Comparison of ENCODE assay signal across 8 cellular contexts in the genomic region with DNA sequence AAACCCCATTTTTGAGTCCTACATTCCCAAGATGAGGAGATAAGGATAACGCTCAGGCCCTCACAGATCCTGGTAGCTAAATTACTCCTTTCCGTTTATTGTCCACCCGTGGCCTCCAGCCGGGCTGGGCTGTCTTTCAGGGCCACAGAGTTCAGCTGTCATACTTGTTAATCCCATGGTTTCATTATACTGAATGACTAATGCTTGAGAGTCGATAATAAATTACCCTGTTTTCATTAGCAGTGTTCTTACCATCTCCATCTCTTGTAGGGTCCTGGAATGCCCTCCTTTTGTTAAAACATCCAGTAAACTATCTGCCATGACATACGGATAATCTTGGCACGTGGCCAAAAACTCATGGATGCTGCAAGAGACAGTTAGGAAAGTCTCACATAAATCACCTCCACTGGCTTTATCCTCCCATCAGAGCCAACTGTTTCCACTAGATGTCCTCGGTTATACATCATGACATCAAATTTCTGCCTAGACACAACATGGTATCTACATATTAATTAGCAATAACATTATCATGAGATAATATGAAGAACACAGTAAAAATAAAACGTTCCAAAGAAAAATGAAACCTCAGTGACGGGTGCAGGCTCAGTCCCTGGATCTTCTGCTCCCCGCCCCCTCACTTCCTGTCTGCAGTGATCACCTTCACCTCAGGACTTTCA. TPM values are rescaled to one million over a fixed set of nuclear protein-coding genes. Genes with fewer than 3 reads are reported as not detected.
DNase-seq lines count a peak whose midpoint lies in the region; ATAC-seq and TF ChIP-seq lines count a peak whose summit lies in the region.

No MANE protein-coding gene starts in this region.

- H2AFZ ChIP-seq in PC-9 = no peak overlapping the region

- POLR2A ChIA-PET in PC-9 (lab: Charles Lee; ENCODE audit: unreplicated experiment) = no interaction called here

- BruUV-seq in PC-9 (replicated peaks; lab: Mats Ljungman, UMichigan) = no TSS peak

- TF ChIP-seq CTCF in PC-9 (conservative IDR thresholded peaks at IDR 0.05) (peak; percentile 59), sigmoid colon (IDR thresholded peaks at IDR 0.05) (no peak)

- no peaks in the 10 kb centered on the region for H3K79me2 ChIP-seq in PC-9 (ENCODE audit: low read depth)

- no peak overlapping the region for H3K4me3 Mint-ChIP-seq in effector memory CD8-positive, alpha-beta T cell

- H3K9me3 Mint-ChIP-seq in effector memory CD8-positive, alpha-beta T cell = no peaks in the 10 kb centered on the region

- H3K27me3 ChIP-seq in PC-9 (ENCODE audit: insufficient read depth, low read depth) (no peaks in the 10 kb centered on the region), sigmoid colon (no peaks in the 10 kb centered on the region), H7 (ENCODE audit: control insufficient read depth, insufficient read depth, low read length) (no peaks in the 10 kb centered on the region)

- no peak overlapping the region for H3K27ac ChIP-seq in PC-9
- H3K27ac ChIP-seq in sigmoid colon = peak overlapping the region in 3 of 4 donors; percentile 22 to 40 (median 33)

- H3K27ac Mint-ChIP-seq in effector memory CD8-positive, alpha-beta T cell = peak overlapping the region; percentile 30 to 59

- intact Hi-C loops in PC-9 (cut with micrococcal nuclease; ENCODE audit: unreplicated experiment) = loop anchor here (1.0 to 10.0 kb wide), 2 partner anchors 109 to 483 kb away; no protein-coding TSS in a partner anchor
- intact Hi-C loops in sigmoid colon (cut with DNase I) = no loop called here

- peak; percentile 59 for DNase-seq in activated effector memory CD4-positive, alpha-beta T cell treated with anti-CD3 and anti-CD28 coated beads, Interleukin-2, amount 50 U/mL, for 16 hours
- no peak for DNase-seq in activated effector memory CD4-positive, alpha-beta T cell treated with Interleukin-2 at 50 U/mL for 16 hours
- DNase-seq in PC-9 = peak in 1 of 2 experiments; percentile 42
- no peak for DNase-seq in effector memory CD8-positive, alpha-beta T cell
- peak; percentile 73 for DNase-seq in sigmoid colon
- DNase-seq in H7 = no peak
- DNase-seq in NOMO-1 treated with dmso at 0.1 percent for 144 hours (lab: John Stamatoyannopoulos, UW; ENCODE audit: unreplicated experiment) = no peak

- no peak for ATAC-seq in effector memory CD8-positive, alpha-beta T cell (replicated peaks)
- no peak for ATAC-seq in HG02678 (IDR thresholded peaks at IDR 0.05; ENCODE audit: unreplicated experiment)

- H3K36me3 Mint-ChIP-seq in effector memory CD8-positive, alpha-beta T cell (ENCODE audit: insufficient read depth) = peaks cover 50% of the 10 kb centered on the region

- no peak for TF ChIP-seq POLR2A in sigmoid colon (IDR thresholded peaks at IDR 0.05)

- no peaks in the 10 kb centered on the region for H3K4me1 ChIP-seq in PC-9 (replicated peaks; ENCODE audit: insufficient read depth)
- peaks cover 0 to 25% (median 7%) of the 10 kb centered on the region in 4 donors for H3K4me1 ChIP-seq in sigmoid colon

- H4K20me1 ChIP-seq in PC-9 (ENCODE audit: insufficient read depth) = peaks cover 4% of the 10 kb centered on the region; the same call in 1 of the 2 replicates

- 68% methylated on average over 11 of the region's 11 CpGs for WGBS in sigmoid colon, 2 donors

- H3F3A ChIP-seq in PC-9 (ENCODE audit: insufficient read depth, low read depth) = 0 out of 2 replicates have a peak, but pooled peaks cover 9% of the 10 kb centered on the region

- no peak overlapping the region for H3K4me2 ChIP-seq in PC-9

- H3K4me1 Mint-ChIP-seq in effector memory CD8-positive, alpha-beta T cell (ENCODE audit: low read depth in 2 of 2) = peaks cover 13 to 20% of the 10 kb centered on the region in 2 donors

- H3K27me3 Mint-ChIP-seq in effector memory CD8-positive, alpha-beta T cell = no peaks in the 10 kb centered on the region

- H3K4me3 ChIP-seq in PC-9 (no peak overlapping the region), sigmoid colon (no peak overlapping the region), H7 (ENCODE audit: insufficient read depth, low read depth, low read length) (no peak overlapping the region)

- TF ChIP-seq EP300 in sigmoid colon (IDR thresholded peaks at IDR 0.05) = no peak

- H3K36me3 ChIP-seq in PC-9 (ENCODE audit: low read depth) = peaks cover 18% of the 10 kb centered on the region
- H3K36me3 ChIP-seq in sigmoid colon = peaks cover 14 to 86% (median 30%) of the 10 kb centered on the region in 4 donors
- H3K36me3 ChIP-seq in H7 (replicated peaks; ENCODE audit: control insufficient read depth, insufficient read depth, low read length) = peaks cover 26% of the 10 kb centered on the region

- CTCF ChIA-PET in PC-9 (lab: Charles Lee) = no interaction called here

- no peaks in the 10 kb centered on the region for H3K9me3 ChIP-seq in PC-9 (ENCODE audit: insufficient read depth, low read depth)
- H3K9me3 ChIP-seq in sigmoid colon = no peaks in the 10 kb centered on the region

- H3K9me2 ChIP-seq in PC-9 (ENCODE audit: insufficient read depth) = no peaks in the 10 kb centered on the region

RNA-seq across cellular contexts. Expression of gene BRD7, which starts 45.3 kb away (rescaled TPM):
- 72.1 and 76.6 TPM in 2 replicates for total RNA-seq in PC-9 (2021)
- total RNA-seq in sigmoid colon = 10 to 100 TPM; 52.0 to 56.4 (median 53.7) TPM
- 10 to 100 TPM; 34.2 to 38.6 (median 38.6) TPM for polyA plus RNA-seq in sigmoid colon
- total RNA-seq in H7 (2014; rRNA removed; shearing (Covaris generic)) = 86.5 and 121 TPM in 2 replicates

RNA-seq across cellular contexts. Expression of gene ADCY7, which starts 57.1 kb away (rescaled TPM):
- total RNA-seq in PC-9 (2021) (39.3 and 59.5 TPM in 2 replicates), sigmoid colon (10 to 100 TPM in 3 of 4 donors, 1 to 10 TPM in 1; 8.9 to 16.8 (median 11.3) TPM)
- polyA plus RNA-seq in sigmoid colon = 10 to 100 TPM in 1 of 3 donors, 1 to 10 TPM in 2; 1.2 to 24.0 (median 1.8) TPM
- 2.2 and 2.5 TPM in 2 replicates for total RNA-seq in H7 (2014; rRNA removed; shearing (Covaris generic))

Comparison
In these comparisons a context has a peak if more than half of its experiments do, and no peak if none do; other contexts are left out.
1. DNase-seq: peak in activated effector memory CD4-positive, alpha-beta T cell treated with anti-CD3 and anti-CD28 coated beads, Interleukin-2, amount 50 U/mL, for 16 hours (single experiment) and sigmoid colon (single experiment); none in activated effector memory CD4-positive, alpha-beta T cell treated with Interleukin-2 at 50 U/mL for 16 hours (single experiment), effector memory CD8-positive, alpha-beta T cell (0 of 3), H7 (single experiment) and NOMO-1 treated with dmso at 0.1 percent for 144 hours (single experiment).